ENCODE assay signal across 1 cellular context in the genomic region with DNA sequence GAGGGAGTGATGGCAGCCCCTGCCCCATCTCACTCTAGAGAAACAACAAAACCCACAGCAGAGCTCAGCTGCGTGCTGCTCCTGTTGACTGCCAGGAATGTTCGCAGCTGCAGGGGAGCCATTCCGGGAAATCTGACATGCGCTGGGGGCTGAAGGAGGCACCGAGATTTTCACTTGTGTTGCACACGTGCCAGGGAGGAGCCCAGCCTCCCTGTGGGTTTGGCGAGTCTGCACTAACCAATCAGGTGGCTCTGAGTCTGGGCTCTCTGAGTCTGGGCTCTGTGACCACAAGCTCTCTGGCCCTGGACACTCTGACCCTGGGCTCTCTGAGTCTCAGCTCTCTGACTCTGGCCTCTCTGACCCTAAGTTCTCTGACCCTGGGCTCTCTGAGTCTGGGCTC.
TF ChIP-seq lines count a peak whose summit lies in the region.

No MANE protein-coding gene starts in this region.

TF ChIP-seq in HepG2, 621 proteins besides CTCF, POLR2A, EP300 and RAD21:
- TF ChIP-seq ZNF331 (CRISPR knock-in tag; IDR thresholded peaks at IDR 0.05) (peak; percentile 77; the same call in 1 of the 2 replicates), ZNF501 (CRISPR knock-in tag; IDR thresholded peaks at IDR 0.05) (no peak)
